16 cellular contexts compared by ENCODE assay signal in the genomic region with DNA sequence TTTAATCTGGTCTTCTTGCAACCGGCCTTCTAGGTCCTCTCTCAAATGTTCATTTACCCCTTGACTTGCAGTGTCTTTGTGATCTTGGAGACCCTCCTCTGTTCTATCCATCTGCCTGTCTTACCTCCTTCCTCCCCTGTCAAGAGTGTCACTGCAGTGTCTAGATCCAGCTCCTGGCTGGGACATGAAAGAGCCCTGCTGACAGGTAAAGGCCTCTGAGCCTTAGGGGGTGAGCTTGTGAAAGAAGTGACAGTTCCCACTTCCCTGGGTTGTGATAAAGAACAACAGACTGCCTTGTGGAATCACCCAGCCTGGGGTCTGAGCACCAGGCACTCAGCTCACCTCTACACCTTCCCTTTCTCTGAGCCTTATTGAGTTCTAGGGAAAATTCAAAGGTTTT.
DNase-seq lines count a peak whose midpoint lies in the region; ATAC-seq, FAIRE-seq and TF ChIP-seq lines count a peak whose summit lies in the region.
"Had no signal": no experiment of that assay in that cellular context is flagged by ENCODE, and none has a peak within 500 bp of the region (broad histone marks: within the 10 kb centered on the region; RNA-seq: fewer than 3 reads in every experiment).

No MANE protein-coding gene starts in this region.

- H3K27me3 ChIP-seq in left ventricle myocardium inferior (ENCODE audit: low read depth) (no peaks in the 10 kb centered on the region), astrocyte (ENCODE audit: insufficient read depth, low read length) (no peaks in the 10 kb centered on the region), tibial artery (no peaks in the 10 kb centered on the region)

- H3K4me1 Mint-ChIP-seq in astrocyte (ENCODE audit: low read depth, unreplicated experiment), result peaks cover 8% of the 10 kb centered on the region
- H3K4me1 Mint-ChIP-seq in nephron, result peaks cover 23% of the 10 kb centered on the region

- peaks cover 11% of the 10 kb centered on the region for H3K4me1 ChIP-seq in left ventricle myocardium inferior
- peaks cover 5% of the 10 kb centered on the region for H3K4me1 ChIP-seq in astrocyte (ENCODE audit: insufficient read depth, low read length)
- peaks cover 0 to 8% (median 3%) of the 10 kb centered on the region in 4 donors for H3K4me1 ChIP-seq in tibial artery

- H3K27me3 Mint-ChIP-seq in astrocyte (ENCODE audit: low read depth, unreplicated experiment), result peaks cover 5% of the 10 kb centered on the region
- H3K27me3 Mint-ChIP-seq in nephron (ENCODE audit: low read depth), result no peaks in the 10 kb centered on the region
- H3K27me3 Mint-ChIP-seq: CD8-positive, alpha-beta memory T cell; IgD-negative memory B cell had no signal

- H3K27ac ChIP-seq in left ventricle myocardium inferior (replicated peaks) (peak overlapping the region; percentile 75), astrocyte (ENCODE audit: low read depth, low read length) (no peak overlapping the region), tibial artery (no peak overlapping the region)
- H3K27ac ChIP-seq: 22Rv1 had no signal

- H3K4me3 Mint-ChIP-seq in astrocyte (ENCODE audit: unreplicated experiment), result no peak overlapping the region
- no peak overlapping the region for H3K4me3 Mint-ChIP-seq in nephron
- H3K4me3 Mint-ChIP-seq: CD8-positive, alpha-beta memory T cell; IgD-negative memory B cell had no signal

- H3K79me2 ChIP-seq in astrocyte (ENCODE audit: insufficient read depth, low read length), result no peaks in the 10 kb centered on the region

- DNase-seq in left ventricle myocardium inferior (no peak), left ventricle myocardium superior (no peak), astrocyte (ENCODE audit: low read depth) (no peak), tibial artery (no peak), dedifferentiated amniotic fluid mesenchymal stem cell (ENCODE audit: extremely low spot score) (no peak)
- no peak for DNase-seq in stimulated activated CD4-positive, alpha-beta T cell treated with anti-CD3 and anti-CD28 coated beads, Interleukin-15, amount 100 ng/mL, for 24 hours
- DNase-seq: Caco-2; CD8-positive, alpha-beta memory T cell; DND-41 had no signal

- H3K36me3 ChIP-seq in left ventricle myocardium inferior, result no peaks in the 10 kb centered on the region
- H3K36me3 ChIP-seq in astrocyte (ENCODE audit: insufficient read depth, low read length), result no peaks in the 10 kb centered on the region
- H3K36me3 ChIP-seq in tibial artery, result no peaks in the 10 kb centered on the region

- intact Hi-C loops in left ventricle myocardium inferior (cut with micrococcal nuclease), result no loop called here
- intact Hi-C loops in left ventricle myocardium superior (cut with micrococcal nuclease), result no loop called here
- intact Hi-C loops in tibial artery (cut with DNase I; ENCODE audit: low total_unique reads), result no loop called here

- H3K9me3 Mint-ChIP-seq in astrocyte (ENCODE audit: unreplicated experiment) (no peaks in the 10 kb centered on the region), nephron (no peaks in the 10 kb centered on the region)
- H3K9me3 Mint-ChIP-seq: CD8-positive, alpha-beta memory T cell; IgD-negative memory B cell had no signal

- FAIRE-seq in astrocyte (lab: Jason Lieb, UNC), result no peak
- FAIRE-seq: GM12878, GM19239, H54 had no signal

- no peak overlapping the region for H3K9ac ChIP-seq in astrocyte (ENCODE audit: low read length)

- TF ChIP-seq CTCF in left ventricle myocardium inferior (IDR thresholded peaks at IDR 0.05; ENCODE audit: borderline replicate concordance) (no peak), astrocyte (IDR thresholded peaks at IDR 0.05; ENCODE audit: insufficient read depth, low read depth, low read length) (no peak), nephron (IDR thresholded peaks at IDR 0.05; ENCODE audit: unreplicated experiment in 3 of 3) (no peak), tibial artery (IDR thresholded peaks at IDR 0.05) (no peak)

- H3K9me3 ChIP-seq in left ventricle myocardium inferior (replicated peaks), result no peaks in the 10 kb centered on the region
- no peaks in the 10 kb centered on the region for H3K9me3 ChIP-seq in astrocyte (ENCODE audit: insufficient read depth, low read depth, low read length)
- H3K9me3 ChIP-seq in tibial artery, result no peaks in the 10 kb centered on the region
- H3K9me3 ChIP-seq: Caco-2 had no signal

- no peaks in the 10 kb centered on the region for H3K36me3 Mint-ChIP-seq in astrocyte (ENCODE audit: low read depth, unreplicated experiment)
- H3K36me3 Mint-ChIP-seq in nephron (ENCODE audit: low read depth), result no peaks in the 10 kb centered on the region
- H3K36me3 Mint-ChIP-seq: CD8-positive, alpha-beta memory T cell; IgD-negative memory B cell had no signal

- H4K20me1 ChIP-seq in astrocyte (ENCODE audit: insufficient read depth, low read length), result no peaks in the 10 kb centered on the region

- no peak overlapping the region for H3K4me2 ChIP-seq in astrocyte (ENCODE audit: low read length)

- H3K27ac Mint-ChIP-seq in astrocyte (ENCODE audit: unreplicated experiment), result peak overlapping the region; percentile 42
- peak overlapping the region in 2 of 3 experiments; percentile 69 to 84 for H3K27ac Mint-ChIP-seq in nephron
- H3K27ac Mint-ChIP-seq: IgD-negative memory B cell had no signal

- H2AFZ ChIP-seq in astrocyte (ENCODE audit: low read depth, low read length), result no peak overlapping the region

- H3K4me3 ChIP-seq in left ventricle myocardium inferior (no peak overlapping the region), astrocyte (ENCODE audit: insufficient read depth, low read depth, low read length) (no peak overlapping the region), tibial artery (no peak overlapping the region)
- H3K4me3 ChIP-seq: GM12878 had no signal

- no peak for ATAC-seq in left ventricle myocardium superior
- no peak for ATAC-seq in GM21390 (IDR thresholded peaks at IDR 0.05; ENCODE audit: unreplicated experiment)
- ATAC-seq: GM12878 had no signal
